8 cellular contexts compared by ENCODE assay signal in the genomic region with DNA sequence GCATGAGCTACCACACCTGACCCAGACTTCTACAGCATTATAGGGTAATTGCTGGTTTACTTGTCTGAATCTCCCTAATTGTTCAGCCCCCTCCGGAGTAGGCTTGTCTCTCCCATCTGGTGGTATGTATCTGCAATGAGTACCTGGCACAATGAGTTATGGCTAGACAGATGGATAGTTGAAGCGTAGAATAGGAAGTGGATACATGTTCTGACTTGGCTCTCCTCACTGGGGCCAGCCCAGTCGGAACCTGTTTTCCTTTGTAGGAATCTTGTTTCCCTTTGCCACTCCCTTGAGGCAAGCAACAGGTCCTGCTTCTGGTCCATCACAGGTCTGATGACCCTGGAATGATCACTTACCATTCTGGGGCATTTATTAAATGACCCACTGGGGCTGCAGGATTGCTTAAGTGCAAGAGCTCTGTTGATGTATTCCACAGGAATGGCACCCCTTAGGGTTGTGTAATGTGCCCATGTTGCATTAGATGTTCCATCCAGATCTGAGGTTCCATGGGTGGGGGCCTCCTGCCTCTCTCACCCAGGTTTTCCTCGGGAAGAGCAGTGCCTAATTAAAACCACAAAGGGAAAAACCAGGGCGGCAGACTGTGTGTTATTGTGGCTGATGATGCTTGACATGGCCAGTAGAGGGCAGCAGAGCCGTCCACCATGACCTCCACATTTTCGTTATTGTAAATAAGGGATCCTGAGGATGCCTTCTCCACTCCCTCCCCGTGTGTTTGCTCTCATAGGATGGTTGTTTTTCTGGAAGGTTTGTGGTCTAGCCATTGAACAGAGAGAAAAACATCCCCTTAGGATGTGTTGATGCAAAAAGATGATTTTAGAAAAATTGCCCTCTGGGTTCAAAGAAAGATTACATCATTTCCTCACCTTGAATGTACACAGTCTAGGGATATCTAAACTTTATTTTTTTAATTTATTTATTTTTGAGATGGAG. TPM values are rescaled to one million over a fixed set of nuclear protein-coding genes. Genes with fewer than 3 reads are reported as not detected.
DNase-seq lines count a peak whose midpoint lies in the region; ATAC-seq and TF ChIP-seq lines count a peak whose summit lies in the region.

No MANE protein-coding gene starts in this region.

- no peaks in the 10 kb centered on the region for H3K36me3 ChIP-seq in KMS-11 (ENCODE audit: insufficient read depth)
- no peaks in the 10 kb centered on the region for H3K36me3 ChIP-seq in adrenal gland (replicated peaks in 1 of 2)
- no peaks in the 10 kb centered on the region for H3K36me3 ChIP-seq in heart left ventricle

- H3K27me3 Mint-ChIP-seq in T-cell: no peaks in the 10 kb centered on the region

- CTCF ChIA-PET in AG04449 (lab: Yijun Ruan, JAX) (interaction anchor here (0.6 to 4.3 kb wide), 24 partner anchors 8 to 337 kb away, joined by 3 to 20 read pairs (median 4); a partner anchor contains a TSS), T-cell (lab: Charles Lee) (interaction anchor here (0.6 to 2.4 kb wide), 16 partner anchors 8 to 171 kb away, joined by 3 to 11 read pairs (median 4); no protein-coding TSS in a partner anchor)

- H3K27me3 ChIP-seq in KMS-11 (ENCODE audit: insufficient read depth, low read depth) (no peaks in the 10 kb centered on the region), adrenal gland (no peaks in the 10 kb centered on the region), heart left ventricle (no peaks in the 10 kb centered on the region)

- H3K9me3 ChIP-seq in adrenal gland (replicated peaks in 1 of 3) (no peaks in the 10 kb centered on the region), heart left ventricle (no peaks in the 10 kb centered on the region)

- H2AFZ ChIP-seq in KMS-11 (ENCODE audit: low read depth): 0 out of 2 replicates have a peak overlapping the region, but pooled peaks have one; percentile 26

- no peak for TF ChIP-seq POLR2A in adrenal gland (IDR thresholded peaks at IDR 0.05)
- TF ChIP-seq POLR2A in heart left ventricle (IDR thresholded peaks at IDR 0.05): no peak

- H3K4me1 ChIP-seq in KMS-11 (ENCODE audit: low read depth, poor library complexity, severe bottlenecking) (peaks cover 6% of the 10 kb centered on the region), adrenal gland (replicated peaks in 1 of 2) (peaks cover 5 to 24% of the 10 kb centered on the region in 2 donors), heart left ventricle (peaks cover 0 to 13% (median 3%) of the 10 kb centered on the region in 12 donors)

- peak overlapping the region; percentile 34 to 57 (median 39) for H3K4me3 Mint-ChIP-seq in T-cell

- H3K9ac ChIP-seq in KMS-11: no peak overlapping the region

- no peaks in the 10 kb centered on the region for H3K36me3 Mint-ChIP-seq in T-cell

- peak; percentile 90 for TF ChIP-seq CTCF in AG04449 (IDR thresholded peaks at IDR 0.05; ENCODE audit: insufficient read depth, low read length, missing control alignments)
- peak; percentile 83 for TF ChIP-seq CTCF in KMS-11 (conservative IDR thresholded peaks at IDR 0.05; ENCODE audit: low read depth, low read length)
- TF ChIP-seq CTCF in adrenal gland (IDR thresholded peaks at IDR 0.05): peak; percentile 81 to 91 (median 84)
- peak; percentile 80 to 92 (median 87) for TF ChIP-seq CTCF in heart left ventricle (IDR thresholded peaks at IDR 0.05)

- POLR2A ChIA-PET in AG04449 (lab: Yijun Ruan, JAX) (no interaction called here), T-cell (lab: Charles Lee) (interaction anchor here in 1 of 2 donors (0.6 kb wide), 1 partner anchor 683 kb away, joined by 4 read pairs; no protein-coding TSS in a partner anchor)

- DNase-seq in AG04449 (ENCODE audit: low read depth, low spot score) (no peak), T-cell (peak; percentile 22 to 65 (median 52)), adrenal gland (peak; percentile 41 to 87 (median 69)), heart left ventricle (peak; percentile 42 to 62 (median 61)), putamen (ENCODE audit: low spot score) (peak; percentile 37)

- WGBS in adrenal gland, 4 donors: 34 to 38% (median 36%) methylated on average over 8 of the region's 8 CpGs
- WGBS in heart left ventricle, 4 donors: 31 to 36% (median 34%) methylated on average over 7 to 8 of the region's 8 CpGs

- H3K4me2 ChIP-seq in KMS-11: peak overlapping the region; percentile 25; the same call in 1 of the 2 replicates

- intact Hi-C loops in adrenal gland (cut with DNase I) (loop anchor here (5.0 kb wide), 1 partner anchor 41 kb away; no protein-coding TSS in a partner anchor), heart left ventricle (cut with DNase I) (loop anchor here (2.0 to 10.0 kb wide), 13 partner anchors 40 to 178 kb away; a partner anchor contains a TSS)

- H3K4me3 ChIP-seq in AG04449 (ENCODE audit: low read depth, low read length) (no peak overlapping the region), KMS-11 (IDR thresholded peaks at IDR 0.05; ENCODE audit: insufficient read depth, low read depth, low read length) (no peak overlapping the region), adrenal gland (no peak overlapping the region), heart left ventricle (no peak overlapping the region)

- no peaks in the 10 kb centered on the region for H3K9me3 Mint-ChIP-seq in T-cell

- no peak overlapping the region for H3K27ac ChIP-seq in KMS-11
- no peak overlapping the region for H3K27ac ChIP-seq in adrenal gland
- no peak overlapping the region for H3K27ac ChIP-seq in heart left ventricle

- H3K4me1 Mint-ChIP-seq in T-cell: peaks cover 44 to 65% (median 46%) of the 10 kb centered on the region in 3 donors

- no peaks in the 10 kb centered on the region for H3K79me2 ChIP-seq in KMS-11 (ENCODE audit: insufficient read depth, low read depth)

- peak overlapping the region; percentile 98 to 99 for H3K27ac Mint-ChIP-seq in T-cell

- no peaks in the 10 kb centered on the region for H4K20me1 ChIP-seq in KMS-11 (ENCODE audit: insufficient read depth)

- peak; percentile 78 for ATAC-seq in GM18867 (IDR thresholded peaks at IDR 0.05; ENCODE audit: unreplicated experiment)
- peak; percentile 60 to 73 (median 71) for ATAC-seq in T-cell (replicated peaks in 1 of 4)
- peak; percentile 45 to 86 (median 84) for ATAC-seq in heart left ventricle
- ATAC-seq in HG03196 (IDR thresholded peaks at IDR 0.05; ENCODE audit: unreplicated experiment): no peak

RNA-seq across cellular contexts. Expression of a gene that starts 58.0 kb away (rescaled TPM):
- total RNA-seq in T-cell (10 to 100 TPM in 3 of 5 donors, 1 to 10 TPM in 2; 5.2 to 12.2 (median 10.3) TPM), adrenal gland (10 to 100 TPM in 6 of 8 donors, 1 to 10 TPM in 2; 8.2 to 24.1 (median 16.2) TPM), heart left ventricle (10 to 100 TPM in 1 of 9 donors, 1 to 10 TPM in 8; 1.7 to 12.1 (median 3.5) TPM)
- polyA plus RNA-seq in adrenal gland (10 to 100 TPM in 2 of 3 donors, 1 to 10 TPM in 1; 3.3 to 16.6 (median 12.8) TPM), heart left ventricle (1 to 10 TPM; 4.8 to 6.4 TPM)
